ENCODE assay signal across 11 cellular contexts in the genomic region with DNA sequence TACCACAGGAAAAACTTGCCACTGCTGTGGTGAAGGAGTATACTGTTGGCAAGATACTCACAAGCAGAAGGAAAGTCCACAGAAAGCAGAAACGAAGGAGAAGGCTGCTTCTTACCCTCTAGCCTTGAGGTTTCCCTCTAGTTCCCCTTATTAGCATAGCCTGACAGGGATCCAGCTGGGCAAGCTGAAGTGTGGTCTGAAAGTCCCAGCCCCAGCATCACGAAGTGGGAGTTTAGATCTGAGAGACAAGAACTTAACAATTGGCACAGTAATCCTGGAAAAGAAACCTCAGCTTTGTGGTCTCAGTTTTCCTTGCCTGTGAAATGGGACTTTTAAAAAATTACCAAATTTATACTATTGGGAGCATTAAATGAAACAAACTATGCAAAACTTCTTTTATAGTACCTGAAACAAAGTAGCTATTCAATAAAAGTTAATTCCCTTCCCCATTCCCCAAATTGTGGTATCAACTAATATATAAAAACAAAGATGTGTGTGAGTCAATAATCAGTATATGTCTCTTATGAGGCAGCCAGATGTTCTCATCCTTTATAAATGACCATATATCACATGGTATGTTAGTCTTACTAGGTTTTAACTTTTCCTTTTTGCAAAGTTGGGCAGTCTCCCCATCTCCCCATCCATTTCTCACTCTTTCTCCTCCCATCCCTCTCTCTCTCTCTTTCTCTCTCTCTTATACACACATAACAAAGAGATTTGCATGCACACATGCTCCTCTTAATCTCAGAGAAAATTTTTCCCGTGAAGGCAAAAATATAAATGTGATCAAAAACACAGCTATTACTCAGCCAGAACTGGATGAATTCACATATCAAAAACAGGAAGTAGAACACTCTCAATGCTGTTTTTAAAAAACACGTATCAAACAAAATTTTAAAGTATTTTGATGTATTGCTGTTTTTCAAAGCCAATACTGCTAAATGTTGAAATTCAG. TPM values are rescaled to one million over a fixed set of nuclear protein-coding genes. Genes with fewer than 3 reads are reported as not detected.
DNase-seq lines count a peak whose midpoint lies in the region; ATAC-seq and TF ChIP-seq lines count a peak whose summit lies in the region.
"Had no signal": no experiment of that assay in that cellular context is flagged by ENCODE, and none has a peak within 500 bp of the region (broad histone marks: within the 10 kb centered on the region; RNA-seq: fewer than 3 reads in every experiment).

No MANE protein-coding gene starts in this region.

- no peak for DNase-seq in WTC11 (ENCODE audit: low spot score)
- DNase-seq in superior temporal gyrus (ENCODE audit: extremely low spot score) = peak; percentile 4
- no peak for DNase-seq in NCI-H1694 treated with DMSO at 0.1 percent for 48 hours (lab: John Stamatoyannopoulos, UW)
- no peak for DNase-seq in head of caudate nucleus
- no peak for DNase-seq in endothelial cell (ENCODE audit: low spot score)
- DNase-seq: activated T-cell treated with anti-CD3 and anti-CD28 coated beads, Interleukin-2, amount 50 U/mL, for 24 hours; mucosa of descending colon had no signal

- no peak overlapping the region for H3K4me3 Mint-ChIP-seq in WTC11
- no peak overlapping the region for H3K4me3 Mint-ChIP-seq in endothelial cell (ENCODE audit: unreplicated experiment)
- H3K4me3 Mint-ChIP-seq: activated T-cell treated with anti-CD3 and anti-CD28 coated beads, Interleukin-2, amount 50 U/mL, for 24 hours; brain had no signal

- TF ChIP-seq CTCF in WTC11 (IDR thresholded peaks at IDR 0.05) (no peak), endothelial cell (IDR thresholded peaks at IDR 0.05; ENCODE audit: unreplicated experiment) (no peak)

- CTCF ChIA-PET in WTC11 (lab: Charles Lee) = no interaction called here

- H3K27ac Mint-ChIP-seq in WTC11 = no peak overlapping the region
- no peak overlapping the region for H3K27ac Mint-ChIP-seq in endothelial cell (ENCODE audit: unreplicated experiment)
- H3K27ac Mint-ChIP-seq: activated T-cell treated with anti-CD3 and anti-CD28 coated beads, Interleukin-2, amount 50 U/mL, for 24 hours; brain had no signal

- peak; percentile 68 for ATAC-seq in GM21423 (IDR thresholded peaks at IDR 0.05; ENCODE audit: unreplicated experiment)
- ATAC-seq in HG03108 (IDR thresholded peaks at IDR 0.05; ENCODE audit: unreplicated experiment) = peak; percentile 55
- 0 out of 2 replicates have a peak, but pooled peaks have one; percentile 26 for ATAC-seq in WTC11
- no peak for ATAC-seq in GM18511 (IDR thresholded peaks at IDR 0.05; ENCODE audit: unreplicated experiment)
- ATAC-seq: mucosa of descending colon had no signal

- H3K27me3 Mint-ChIP-seq in WTC11 (ENCODE audit: low read depth) = no peaks in the 10 kb centered on the region
- no peaks in the 10 kb centered on the region for H3K27me3 Mint-ChIP-seq in endothelial cell (ENCODE audit: unreplicated experiment)
- H3K27me3 Mint-ChIP-seq: activated T-cell treated with anti-CD3 and anti-CD28 coated beads, Interleukin-2, amount 50 U/mL, for 24 hours; brain had no signal

- POLR2A ChIA-PET in WTC11 (lab: Charles Lee) = no interaction called here

- intact Hi-C loops in head of caudate nucleus (cut with DNase I) = no loop called here

- H3K36me3 Mint-ChIP-seq in WTC11 (peaks cover 14% of the 10 kb centered on the region), endothelial cell (ENCODE audit: low read depth, unreplicated experiment) (peaks cover 5% of the 10 kb centered on the region)

- H3K4me1 Mint-ChIP-seq in WTC11 (peaks cover 9% of the 10 kb centered on the region), endothelial cell (ENCODE audit: unreplicated experiment) (peaks cover 16% of the 10 kb centered on the region)
- H3K4me1 Mint-ChIP-seq: brain had no signal

- peaks cover 12% of the 10 kb centered on the region for H3K9me3 Mint-ChIP-seq in WTC11
- H3K9me3 Mint-ChIP-seq in endothelial cell (ENCODE audit: unreplicated experiment) = no peaks in the 10 kb centered on the region

TF ChIP-seq in WTC11, 78 proteins besides CTCF, POLR2A, EP300 and RAD21:
- TF ChIP-seq GTF2I (CRISPR knock-in tag; conservative IDR thresholded peaks at IDR 0.05) = no peak; the same call in 1 of the 2 replicates
- no peak for TF ChIP-seq NFATC4 (CRISPR knock-in tag; IDR thresholded peaks at IDR 0.05)
- TF ChIP-seq ELF4 (CRISPR knock-in tag; IDR thresholded peaks at IDR 0.05; ENCODE audit: low read depth) = no peak
- no peak for TF ChIP-seq OVOL2 (CRISPR knock-in tag; IDR thresholded peaks at IDR 0.05; ENCODE audit: borderline replicate concordance)
- TF ChIP-seq, protein P1, sequence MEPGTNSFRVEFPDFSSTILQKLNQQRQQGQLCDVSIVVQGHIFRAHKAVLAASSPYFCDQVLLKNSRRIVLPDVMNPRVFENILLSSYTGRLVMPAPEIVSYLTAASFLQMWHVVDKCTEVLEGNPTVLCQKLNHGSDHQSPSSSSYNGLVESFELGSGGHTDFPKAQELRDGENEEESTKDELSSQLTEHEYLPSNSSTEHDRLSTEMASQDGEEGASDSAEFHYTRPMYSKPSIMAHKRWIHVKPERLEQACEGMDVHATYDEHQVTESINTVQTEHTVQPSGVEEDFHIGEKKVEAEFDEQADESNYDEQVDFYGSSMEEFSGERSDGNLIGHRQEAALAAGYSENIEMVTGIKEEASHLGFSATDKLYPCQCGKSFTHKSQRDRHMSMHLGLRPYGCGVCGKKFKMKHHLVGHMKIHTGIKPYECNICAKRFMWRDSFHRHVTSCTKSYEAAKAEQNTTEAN (CRISPR knock-in tag; IDR thresholded peaks at IDR 0.05) = no peak
- TF ChIP-seq, protein P2, sequence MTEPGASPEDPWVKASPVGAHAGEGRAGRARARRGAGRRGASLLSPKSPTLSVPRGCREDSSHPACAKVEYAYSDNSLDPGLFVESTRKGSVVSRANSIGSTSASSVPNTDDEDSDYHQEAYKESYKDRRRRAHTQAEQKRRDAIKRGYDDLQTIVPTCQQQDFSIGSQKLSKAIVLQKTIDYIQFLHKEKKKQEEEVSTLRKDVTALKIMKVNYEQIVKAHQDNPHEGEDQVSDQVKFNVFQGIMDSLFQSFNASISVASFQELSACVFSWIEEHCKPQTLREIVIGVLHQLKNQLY (CRISPR knock-in tag; IDR thresholded peaks at IDR 0.05) = no peak
- TF ChIP-seq, protein P3, sequence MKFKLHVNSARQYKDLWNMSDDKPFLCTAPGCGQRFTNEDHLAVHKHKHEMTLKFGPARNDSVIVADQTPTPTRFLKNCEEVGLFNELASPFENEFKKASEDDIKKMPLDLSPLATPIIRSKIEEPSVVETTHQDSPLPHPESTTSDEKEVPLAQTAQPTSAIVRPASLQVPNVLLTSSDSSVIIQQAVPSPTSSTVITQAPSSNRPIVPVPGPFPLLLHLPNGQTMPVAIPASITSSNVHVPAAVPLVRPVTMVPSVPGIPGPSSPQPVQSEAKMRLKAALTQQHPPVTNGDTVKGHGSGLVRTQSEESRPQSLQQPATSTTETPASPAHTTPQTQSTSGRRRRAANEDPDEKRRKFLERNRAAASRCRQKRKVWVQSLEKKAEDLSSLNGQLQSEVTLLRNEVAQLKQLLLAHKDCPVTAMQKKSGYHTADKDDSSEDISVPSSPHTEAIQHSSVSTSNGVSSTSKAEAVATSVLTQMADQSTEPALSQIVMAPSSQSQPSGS (CRISPR knock-in tag; IDR thresholded peaks at IDR 0.05; ENCODE audit: borderline replicate concordance, low read depth) = no peak
- TF ChIP-seq, protein P4, sequence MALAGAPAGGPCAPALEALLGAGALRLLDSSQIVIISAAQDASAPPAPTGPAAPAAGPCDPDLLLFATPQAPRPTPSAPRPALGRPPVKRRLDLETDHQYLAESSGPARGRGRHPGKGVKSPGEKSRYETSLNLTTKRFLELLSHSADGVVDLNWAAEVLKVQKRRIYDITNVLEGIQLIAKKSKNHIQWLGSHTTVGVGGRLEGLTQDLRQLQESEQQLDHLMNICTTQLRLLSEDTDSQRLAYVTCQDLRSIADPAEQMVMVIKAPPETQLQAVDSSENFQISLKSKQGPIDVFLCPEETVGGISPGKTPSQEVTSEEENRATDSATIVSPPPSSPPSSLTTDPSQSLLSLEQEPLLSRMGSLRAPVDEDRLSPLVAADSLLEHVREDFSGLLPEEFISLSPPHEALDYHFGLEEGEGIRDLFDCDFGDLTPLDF (CRISPR knock-in tag; IDR thresholded peaks at IDR 0.05) = no peak
- no peak for TF ChIP-seq JAZF1 (CRISPR knock-in tag; IDR thresholded peaks at IDR 0.05)
- no peak for TF ChIP-seq PRRX2 (CRISPR knock-in tag; IDR thresholded peaks at IDR 0.05)
- TF ChIP-seq NFYB (CRISPR knock-in tag; conservative IDR thresholded peaks at IDR 0.05; ENCODE audit: low read depth) = no peak
- no peak for TF ChIP-seq ZNF396 (CRISPR knock-in tag; IDR thresholded peaks at IDR 0.05; ENCODE audit: borderline replicate concordance)
- TF ChIP-seq CREM (CRISPR knock-in tag; IDR thresholded peaks at IDR 0.05) = no peak
- TF ChIP-seq, protein P5, sequence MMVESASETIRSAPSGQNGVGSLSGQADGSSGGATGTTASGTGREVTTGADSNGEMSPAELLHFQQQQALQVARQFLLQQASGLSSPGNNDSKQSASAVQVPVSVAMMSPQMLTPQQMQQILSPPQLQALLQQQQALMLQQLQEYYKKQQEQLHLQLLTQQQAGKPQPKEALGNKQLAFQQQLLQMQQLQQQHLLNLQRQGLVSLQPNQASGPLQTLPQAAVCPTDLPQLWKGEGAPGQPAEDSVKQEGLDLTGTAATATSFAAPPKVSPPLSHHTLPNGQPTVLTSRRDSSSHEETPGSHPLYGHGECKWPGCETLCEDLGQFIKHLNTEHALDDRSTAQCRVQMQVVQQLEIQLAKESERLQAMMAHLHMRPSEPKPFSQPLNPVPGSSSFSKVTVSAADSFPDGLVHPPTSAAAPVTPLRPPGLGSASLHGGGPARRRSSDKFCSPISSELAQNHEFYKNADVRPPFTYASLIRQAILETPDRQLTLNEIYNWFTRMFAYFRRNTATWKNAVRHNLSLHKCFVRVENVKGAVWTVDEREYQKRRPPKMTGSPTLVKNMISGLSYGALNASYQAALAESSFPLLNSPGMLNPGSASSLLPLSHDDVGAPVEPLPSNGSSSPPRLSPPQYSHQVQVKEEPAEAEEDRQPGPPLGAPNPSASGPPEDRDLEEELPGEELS (CRISPR knock-in tag; IDR thresholded peaks at IDR 0.05) = no peak
- TF ChIP-seq ZNF317 (CRISPR knock-in tag; IDR thresholded peaks at IDR 0.05; ENCODE audit: borderline replicate concordance, low read depth) = no peak
- no peak for TF ChIP-seq ETV6 (CRISPR knock-in tag; IDR thresholded peaks at IDR 0.05)
- TF ChIP-seq, protein P6, sequence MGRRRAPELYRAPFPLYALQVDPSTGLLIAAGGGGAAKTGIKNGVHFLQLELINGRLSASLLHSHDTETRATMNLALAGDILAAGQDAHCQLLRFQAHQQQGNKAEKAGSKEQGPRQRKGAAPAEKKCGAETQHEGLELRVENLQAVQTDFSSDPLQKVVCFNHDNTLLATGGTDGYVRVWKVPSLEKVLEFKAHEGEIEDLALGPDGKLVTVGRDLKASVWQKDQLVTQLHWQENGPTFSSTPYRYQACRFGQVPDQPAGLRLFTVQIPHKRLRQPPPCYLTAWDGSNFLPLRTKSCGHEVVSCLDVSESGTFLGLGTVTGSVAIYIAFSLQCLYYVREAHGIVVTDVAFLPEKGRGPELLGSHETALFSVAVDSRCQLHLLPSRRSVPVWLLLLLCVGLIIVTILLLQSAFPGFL (CRISPR knock-in tag; IDR thresholded peaks at IDR 0.05; ENCODE audit: borderline replicate concordance) = no peak

RNA-seq across cellular contexts. Expression of a gene that starts 57.8 kb away (rescaled TPM):
- total RNA-seq in WTC11 (2021) = 9.3 to 12.4 TPM (median 10.3 TPM) in 3 replicates
- 13.6 TPM for total RNA-seq in endothelial cell (ENCODE audit: unreplicated experiment)
